8 cellular contexts compared by ENCODE assay signal in the genomic region with DNA sequence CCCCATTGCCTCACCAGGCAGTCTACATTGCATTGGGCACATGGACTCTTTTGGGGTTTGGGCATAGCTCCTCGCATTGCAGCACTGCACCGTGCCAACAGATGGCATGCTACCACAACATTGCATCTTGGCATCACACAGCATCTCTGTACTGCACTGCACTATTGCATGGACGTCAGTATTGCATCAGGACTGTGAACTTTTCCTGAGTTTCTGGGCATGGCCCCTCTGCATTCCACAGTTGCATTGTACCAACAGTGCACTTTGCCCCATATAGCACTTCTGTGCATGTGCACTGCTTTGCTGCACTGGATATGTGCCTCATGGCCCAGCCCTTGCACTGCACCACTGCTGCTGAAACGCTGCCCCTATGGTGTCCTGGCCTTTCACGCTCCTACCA. TPM values are rescaled to one million over a fixed set of nuclear protein-coding genes. Genes with fewer than 3 reads are reported as not detected.
DNase-seq lines count a peak whose midpoint lies in the region; ATAC-seq, FAIRE-seq and TF ChIP-seq lines count a peak whose summit lies in the region.

No MANE protein-coding gene starts in this region.

- no peaks in the 10 kb centered on the region for H3K36me3 Mint-ChIP-seq in osteocyte (ENCODE audit: unreplicated experiment)

- H3K36me3 ChIP-seq in H1 (ENCODE audit: control insufficient read depth in 2 of 4, insufficient read depth in 4 of 4, low read length in 3 of 4) = no peaks in the 10 kb centered on the region

- no peak overlapping the region for H3K4me3 ChIP-seq in H1 (ENCODE audit: extremely low read depth in 1 of 4, insufficient read depth in 2 of 4, low read depth in 3 of 4, low read length in 4 of 4)

- no peak for ATAC-seq in GM21825 (IDR thresholded peaks at IDR 0.05; ENCODE audit: unreplicated experiment)

- no peaks in the 10 kb centered on the region for H3K79me2 ChIP-seq in H1 (ENCODE audit: control insufficient read depth in 1 of 2, insufficient read depth in 2 of 2, low read length in 2 of 2)

- no peaks in the 10 kb centered on the region for H3K9me3 Mint-ChIP-seq in osteocyte (ENCODE audit: unreplicated experiment)

- peak overlapping the region; percentile 47; the same call in 1 of the 2 replicates for H2BK15ac ChIP-seq in H1 (ENCODE audit: low read length)

- no peak overlapping the region; the same call in 1 of the 2 replicates for H3K18ac ChIP-seq in H1 (ENCODE audit: extremely low read depth, low read length)

- peak overlapping the region; percentile 52; the same call in 1 of the 2 replicates for H2BK12ac ChIP-seq in H1 (ENCODE audit: low read depth, low read length)

- no peak overlapping the region for H3K4me2 ChIP-seq in H1 (ENCODE audit: insufficient read depth in 1 of 2, low read depth in 2 of 2, low read length in 2 of 2)

- H3K9me3 ChIP-seq in H1 (ENCODE audit: insufficient read depth in 2 of 2, low read depth in 1 of 2, low read length in 1 of 2) = no peaks in the 10 kb centered on the region

- peak; percentile 79 to 82 for TF ChIP-seq RAD21 in H1 (IDR thresholded peaks at IDR 0.05 in 1 of 2, conservative IDR thresholded peaks at IDR 0.05 in 1 of 2; ENCODE audit: low read depth in 2 of 2, low read length in 2 of 2)

- no peak for FAIRE-seq in H1 (lab: Jason Lieb, UNC)

- POLR2A ChIA-PET in H1 (lab: Charles Lee; ENCODE audit: partially characterized antibody) = no interaction called here
- POLR2A ChIA-PET in HEK293T (lab: Yijun Ruan, JAX) = no interaction called here

- H3K27me3 Mint-ChIP-seq in osteocyte (ENCODE audit: unreplicated experiment) = peaks cover 6% of the 10 kb centered on the region

- DNase-seq in DMS53 (lab: John Stamatoyannopoulos, UW) (peak; percentile 42), DMS53 treated with DMSO at 0.1 percent for 48 hours (lab: John Stamatoyannopoulos, UW; ENCODE audit: unreplicated experiment) (no peak), NCI-H1694 (lab: John Stamatoyannopoulos, UW) (peak; percentile 23), H1 (ENCODE audit: low read depth in 1 of 2, low spot score in 2 of 2) (no peak), osteocyte (ENCODE audit: extremely low spot score, unreplicated experiment) (no peak), HEK293T (ENCODE audit: extremely low spot score) (no peak)
- no peak for DNase-seq in activated T-cell treated with anti-CD3 and anti-CD28 coated beads, Interleukin-2, amount 50 U/mL, for 1 hour

- H3K23ac ChIP-seq in H1 (ENCODE audit: insufficient read length) = no peak overlapping the region

- H3K27me3 ChIP-seq in H1 (replicated peaks in 1 of 4; ENCODE audit: control insufficient read depth in 3 of 4, extremely low read depth in 1 of 4, insufficient read depth in 3 of 4, low read length in 3 of 4) = no peaks in the 10 kb centered on the region

- peaks cover 11% of the 10 kb centered on the region for H3K79me1 ChIP-seq in H1 (ENCODE audit: low read depth, low read length)

- no peak overlapping the region for H3K27ac Mint-ChIP-seq in osteocyte (ENCODE audit: unreplicated experiment)

- 86% methylated on average over 5 of the region's 5 CpGs; no CpG with 5 or more reads in 1 of the 2 experiments for WGBS in H1 (ENCODE audit: extremely low coverage in 1 of 2, insufficient coverage in 1 of 2, insufficient read length in 1 of 2, insufficient replicate concordance in 2 of 2, low coverage in 1 of 2, low lambda C conversion rate in 2 of 2, missing lambda C conversion rate in 1 of 2), 2 experiments

- H4K91ac ChIP-seq in H1 (replicated peaks; ENCODE audit: insufficient read length, low read length) = no peak overlapping the region

- no peak overlapping the region for H3K4ac ChIP-seq in H1 (replicated peaks; ENCODE audit: insufficient read length, low read depth, low read length)

- H2BK120ac ChIP-seq in H1 (replicated peaks; ENCODE audit: low read depth, low read length) = no peak overlapping the region

- H2BK5ac ChIP-seq in H1 (ENCODE audit: low read depth, low read length) = 0 out of 2 replicates have a peak overlapping the region, but pooled peaks have one; percentile 26

- H4K5ac ChIP-seq in H1 (ENCODE audit: insufficient read length, low read depth, low read length) = no peak overlapping the region

- H2AFZ ChIP-seq in H1 (ENCODE audit: low read length) = no peak overlapping the region

- H3K9ac ChIP-seq in H1 (replicated peaks in 1 of 4; ENCODE audit: extremely low read depth in 1 of 4, low read depth in 3 of 4, low read length in 3 of 4) = no peak overlapping the region

- no peak overlapping the region for H3K56ac ChIP-seq in H1 (replicated peaks; ENCODE audit: insufficient read length, low read depth, low read length)

- no peak overlapping the region for H4K8ac ChIP-seq in H1 (ENCODE audit: extremely low read depth, insufficient read depth, low read length)

- no peak for TF ChIP-seq EP300 in H1 (IDR thresholded peaks at IDR 0.05; ENCODE audit: borderline replicate concordance in 1 of 2, low read depth in 2 of 2, low read length in 2 of 2)

- H4K20me1 ChIP-seq in H1 (replicated peaks in 1 of 2; ENCODE audit: control insufficient read depth in 1 of 2, insufficient read depth in 2 of 2, low read length in 2 of 2) = no peaks in the 10 kb centered on the region

- TF ChIP-seq POLR2A in H1 (IDR thresholded peaks at IDR 0.05; ENCODE audit: control extremely low read depth in 1 of 2, low read depth in 2 of 2, low read length in 2 of 2) = no peak

- no peak overlapping the region for H3K27ac ChIP-seq in H1 (ENCODE audit: low read depth, low read length)

- H3K4me1 Mint-ChIP-seq in osteocyte (ENCODE audit: unreplicated experiment) = peaks cover 3% of the 10 kb centered on the region

- H3K23me2 ChIP-seq in H1 (ENCODE audit: low read depth, low read length) = peaks cover 2% of the 10 kb centered on the region; the same call in 1 of the 2 replicates

- H3K4me1 ChIP-seq in H1 (replicated peaks in 1 of 4; ENCODE audit: control insufficient read depth in 3 of 4, insufficient read depth in 4 of 4, low read length in 3 of 4) = peaks cover 13 to 26% (median 20%) of the 10 kb centered on the region in 4 experiments

- no peak overlapping the region for H3K4me3 Mint-ChIP-seq in osteocyte (ENCODE audit: unreplicated experiment)

- H2BK20ac ChIP-seq in H1 (ENCODE audit: low read length) = 0 out of 2 replicates have a peak overlapping the region, but pooled peaks have one; percentile 13

- H2AK5ac ChIP-seq in H1 (ENCODE audit: low read depth, low read length) = peak overlapping the region; percentile 75; the same call in 1 of the 2 replicates

- no peak overlapping the region for H3K14ac ChIP-seq in H1 (ENCODE audit: insufficient read length)

- CTCF ChIA-PET in H1 (lab: Charles Lee; ENCODE audit: partially characterized antibody) = interaction anchor here (0.7 to 12.3 kb wide), 19 partner anchors 10 to 210 kb away, joined by 3 to 113 read pairs (median 4); no protein-coding TSS in a partner anchor
- CTCF ChIA-PET in HEK293T (lab: Yijun Ruan, JAX) = no interaction called here

- TF ChIP-seq CTCF in H1 (IDR thresholded peaks at IDR 0.05; ENCODE audit: control extremely low read depth in 1 of 3, insufficient read depth in 1 of 3, low read depth in 1 of 3, low read length in 3 of 3) = peak in 2 of 3 experiments; percentile 62 to 78; a peak in 3 of 4 replicates
- peak; percentile 79 for TF ChIP-seq CTCF in osteocyte (IDR thresholded peaks at IDR 0.05)

TF ChIP-seq in H1, 55 proteins besides CTCF, POLR2A, EP300 and RAD21:
- TF ChIP-seq BRCA1 (IDR thresholded peaks at IDR 0.05; ENCODE audit: low read depth, low read length) = no peak
- TF ChIP-seq, protein P1, sequence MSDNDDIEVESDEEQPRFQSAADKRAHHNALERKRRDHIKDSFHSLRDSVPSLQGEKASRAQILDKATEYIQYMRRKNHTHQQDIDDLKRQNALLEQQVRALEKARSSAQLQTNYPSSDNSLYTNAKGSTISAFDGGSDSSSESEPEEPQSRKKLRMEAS (IDR thresholded peaks at IDR 0.05) = no peak
- no peak for TF ChIP-seq SP1 (IDR thresholded peaks at IDR 0.05; ENCODE audit: low read depth, low read length)
- no peak for TF ChIP-seq JUN (IDR thresholded peaks at IDR 0.05; ENCODE audit: low read depth, low read length)
- TF ChIP-seq CEBPB (IDR thresholded peaks at IDR 0.05; ENCODE audit: low read depth, low read length) = 0 out of 2 replicates have a peak, but pooled peaks have one; percentile 23

TF ChIP-seq in HEK293T, 16 proteins besides CTCF, POLR2A, EP300 and RAD21 (continues in another document):
- no peak for TF ChIP-seq FOXM1 (IDR thresholded peaks at IDR 0.05; ENCODE audit: borderline replicate concordance)
- TF ChIP-seq HDGF (IDR thresholded peaks at IDR 0.05; ENCODE audit: borderline replicate concordance) = no peak
- TF ChIP-seq CTBP1 (IDR thresholded peaks at IDR 0.05; ENCODE audit: borderline replicate concordance) = no peak
- TF ChIP-seq FOXK2 (IDR thresholded peaks at IDR 0.05) = no peak
- TF ChIP-seq LEF1 (IDR thresholded peaks at IDR 0.05; ENCODE audit: borderline replicate concordance) = no peak
- TF ChIP-seq NFRKB (IDR thresholded peaks at IDR 0.05) = no peak
- no peak for TF ChIP-seq BHLHE40 (IDR thresholded peaks at IDR 0.05; ENCODE audit: borderline replicate concordance)

RNA-seq across cellular contexts. Expression of a gene that starts 9.6 kb away (rescaled TPM):
- total RNA-seq in H1 (2021; fragmentation: NEBNext Ultra II Directional; extraction: Animal tissue kit (Norgen Biotek cat#: 25700)) = 41.8 and 55.3 TPM in 2 replicates
- polyA plus RNA-seq in H1 (2011; rRNA removed) = 33.8 and 57.0 TPM in 2 replicates
- polyA plus RNA-seq in H1 (2011; cell fraction: cytosol; rRNA removed) = 41.3 TPM
- polyA plus RNA-seq in H1 (2011; cell fraction: nucleus; rRNA removed) = 84.9 TPM
- polyA plus RNA-seq in H1 (2012, experiment 1 of 2) = 23.1 to 40.3 TPM (median 37.9 TPM) in 4 replicates
- polyA plus RNA-seq in H1 (2012, experiment 2 of 2) = 38.4 TPM
- 29.7 TPM for polyA plus RNA-seq in H1 (2013, experiment 1 of 2)
- polyA plus RNA-seq in H1 (2013, experiment 2 of 2) = 33.1 TPM
- polyA minus RNA-seq in H1 (2011; rRNA and poly(A)+ RNA removed) = 39.2 and 41.2 TPM in 2 replicates
- 79.9 TPM for polyA minus RNA-seq in H1 (2011; cell fraction: cytosol; rRNA and poly(A)+ RNA removed)
- 57.9 TPM for polyA minus RNA-seq in H1 (2011; cell fraction: nucleus; rRNA and poly(A)+ RNA removed)
- 3.5 and 4.8 TPM in 2 replicates for total RNA-seq in osteocyte

RNA-seq across cellular contexts. Expression of a gene that starts 15.1 kb away (rescaled TPM):
- total RNA-seq in H1 (2021; fragmentation: NEBNext Ultra II Directional; extraction: Animal tissue kit (Norgen Biotek cat#: 25700)) = 24.4 and 26.5 TPM in 2 replicates
- 24.2 and 28.2 TPM in 2 replicates for polyA plus RNA-seq in H1 (2011; rRNA removed)
- polyA plus RNA-seq in H1 (2011; cell fraction: cytosol; rRNA removed) = 31.6 TPM
- polyA plus RNA-seq in H1 (2011; cell fraction: nucleus; rRNA removed) = 39.5 TPM
- polyA plus RNA-seq in H1 (2012, experiment 1 of 2) = 18.0 to 37.4 TPM (median 33.6 TPM) in 4 replicates
- 33.1 TPM for polyA plus RNA-seq in H1 (2012, experiment 2 of 2)
- 25.0 TPM for polyA plus RNA-seq in H1 (2013, experiment 1 of 2)
- 25.4 TPM for polyA plus RNA-seq in H1 (2013, experiment 2 of 2)
- 23.2 and 34.1 TPM in 2 replicates for polyA minus RNA-seq in H1 (2011; rRNA and poly(A)+ RNA removed)
- polyA minus RNA-seq in H1 (2011; cell fraction: cytosol; rRNA and poly(A)+ RNA removed) = 14.5 TPM
- 27.7 TPM for polyA minus RNA-seq in H1 (2011; cell fraction: nucleus; rRNA and poly(A)+ RNA removed)
- total RNA-seq in osteocyte = 20.5 and 22.5 TPM in 2 replicates

Comparison
In these comparisons a context has a peak if more than half of its experiments do, and no peak if none do; other contexts are left out.
1. DNase-seq: peak in DMS53 (single experiment) and NCI-H1694 (single experiment); none in DMS53 treated with DMSO at 0.1 percent for 48 hours (single experiment), H1 (0 of 2), osteocyte (single experiment), HEK293T (single experiment) and activated T-cell treated with anti-CD3 and anti-CD28 coated beads, Interleukin-2, amount 50 U/mL, for 1 hour (single experiment).